8 cellular contexts compared by ENCODE assay signal in the genomic region with DNA sequence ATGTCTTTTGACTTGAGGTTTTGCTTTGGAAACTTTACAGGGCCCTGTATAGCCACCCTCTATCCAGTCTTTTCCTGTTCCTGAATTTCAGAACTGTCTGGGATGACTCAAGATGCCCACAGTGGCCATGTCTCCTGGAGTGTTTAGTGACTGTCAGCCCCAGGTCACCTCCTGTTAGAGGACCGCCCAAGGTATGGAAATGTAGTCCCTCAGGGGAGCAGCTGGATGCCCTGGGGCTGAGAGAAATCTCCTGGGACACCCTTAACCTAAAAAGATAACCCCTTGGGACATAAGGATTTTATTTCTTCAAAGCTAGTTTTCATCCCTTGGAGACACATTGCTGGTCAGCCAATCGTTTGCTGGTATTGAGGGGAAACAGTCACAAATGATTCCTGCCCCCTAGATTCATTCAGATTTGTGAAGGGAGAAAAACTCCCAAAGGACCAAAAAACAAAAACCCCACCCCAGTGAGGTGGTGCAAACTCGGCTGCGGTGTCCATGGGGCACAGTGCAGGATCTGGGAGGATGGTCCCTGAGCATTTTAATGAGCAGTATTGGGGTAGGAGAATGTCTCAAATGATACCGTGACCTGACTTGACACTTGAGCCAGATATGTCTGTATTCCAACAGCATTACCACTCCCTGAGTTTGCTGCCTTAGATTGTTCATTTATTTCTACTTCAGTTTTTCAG. TPM values are rescaled to one million over a fixed set of nuclear protein-coding genes. Genes with fewer than 3 reads are reported as not detected.
DNase-seq lines count a peak whose midpoint lies in the region; ATAC-seq and TF ChIP-seq lines count a peak whose summit lies in the region.

No MANE protein-coding gene starts in this region.

- WGBS in heart left ventricle, 4 donors: 69 to 75% (median 73%) methylated on average over 4 to 5 of the region's 5 CpGs

- peak overlapping the region; percentile 100 for H3K4me3 Mint-ChIP-seq in activated T-helper 17 cell treated with anti-CD3 and anti-CD28 coated beads, Interleukin-2, amount 50 U/mL, for 72 hours

- no peaks in the 10 kb centered on the region for H3K27me3 Mint-ChIP-seq in activated T-helper 17 cell treated with anti-CD3 and anti-CD28 coated beads, Interleukin-2, amount 50 U/mL, for 72 hours

- H3K4me1 Mint-ChIP-seq in activated T-helper 17 cell treated with anti-CD3 and anti-CD28 coated beads, Interleukin-2, amount 50 U/mL, for 72 hours: peaks cover 42% of the 10 kb centered on the region

- TF ChIP-seq POLR2A in heart left ventricle (IDR thresholded peaks at IDR 0.05): no peak

- intact Hi-C loops in heart left ventricle (cut with DNase I) (loop anchor here in 8 of 10 donors (10.0 kb wide), 5 partner anchors 160 to 890 kb away; partner anchors contain the start of genes ARMC5 (in 2 of the 8), RUSF1 (in 2 of the 8) and HSD3B7 (in 1 of the 8)), left cardiac atrium (cut with DNase I) (loop anchor here in 1 of 2 donors (10.0 kb wide), 2 partner anchors 160 to 370 kb away; partner anchors contain the start of gene RUSF1), upper lobe of right lung (cut with DNase I) (no loop called here)

- peak overlapping the region in 7 of 12 donors; percentile 5 to 98 (median 92) for H3K27ac ChIP-seq in heart left ventricle
- peak overlapping the region; percentile 95 for H3K27ac ChIP-seq in upper lobe of right lung

- H3K27me3 ChIP-seq in heart left ventricle (no peaks in the 10 kb centered on the region), upper lobe of right lung (no peaks in the 10 kb centered on the region)

- H3K36me3 Mint-ChIP-seq in activated T-helper 17 cell treated with anti-CD3 and anti-CD28 coated beads, Interleukin-2, amount 50 U/mL, for 72 hours (ENCODE audit: low read depth): peaks cover 71% of the 10 kb centered on the region

- H3K4me3 ChIP-seq in heart left ventricle: peak overlapping the region in 11 of 12 donors; percentile 72 to 100 (median 95)
- peak overlapping the region; percentile 98 for H3K4me3 ChIP-seq in upper lobe of right lung

- no peaks in the 10 kb centered on the region for H3K9me3 ChIP-seq in heart left ventricle
- no peaks in the 10 kb centered on the region for H3K9me3 ChIP-seq in upper lobe of right lung

- H3K4me1 ChIP-seq in heart left ventricle: peaks cover 4 to 74% (median 31%) of the 10 kb centered on the region in 12 donors
- H3K4me1 ChIP-seq in upper lobe of right lung: peaks cover 35% of the 10 kb centered on the region

- peaks cover 0 to 28% (median 0%) of the 10 kb centered on the region in 9 donors for H3K36me3 ChIP-seq in heart left ventricle
- H3K36me3 ChIP-seq in upper lobe of right lung: no peaks in the 10 kb centered on the region

- DNase-seq in heart left ventricle (no peak), left cardiac atrium (no peak), iris pigment epithelial cell (ENCODE audit: low read depth) (peak; percentile 41), upper lobe of right lung (no peak), SHP77 treated with DMSO at 0.1 percent for 48 hours (lab: John Stamatoyannopoulos, UW) (no peak), NCI-H345 (lab: John Stamatoyannopoulos, UW) (no peak), DMS53 treated with DMSO at 0.1 percent for 48 hours (lab: John Stamatoyannopoulos, UW; ENCODE audit: unreplicated experiment) (no peak)

- TF ChIP-seq CTCF in heart left ventricle (IDR thresholded peaks at IDR 0.05): no peak
- TF ChIP-seq CTCF in upper lobe of right lung (IDR thresholded peaks at IDR 0.05): no peak

- ATAC-seq in heart left ventricle (no peak), left cardiac atrium (no peak), upper lobe of right lung (no peak)
- peak; percentile 22 for ATAC-seq in activated T-helper 17 cell treated with anti-CD3 and anti-CD28 coated beads, Interleukin-2, amount 50 U/mL, for 72 hours (replicated peaks)

- peak overlapping the region; percentile 100 for H3K27ac Mint-ChIP-seq in activated T-helper 17 cell treated with anti-CD3 and anti-CD28 coated beads, Interleukin-2, amount 50 U/mL, for 72 hours

- no peaks in the 10 kb centered on the region for H3K9me3 Mint-ChIP-seq in activated T-helper 17 cell treated with anti-CD3 and anti-CD28 coated beads, Interleukin-2, amount 50 U/mL, for 72 hours

RNA-seq across cellular contexts. Expression of gene ZNF267, which starts 1.7 kb away (rescaled TPM):
- total RNA-seq in heart left ventricle (10 to 100 TPM in 2 of 9 donors, 1 to 10 TPM in 7; 3.1 to 22.6 (median 5.3) TPM), left cardiac atrium (1 to 10 TPM; 8.4 to 8.5 TPM), upper lobe of right lung (17.0 TPM)
- polyA plus RNA-seq in heart left ventricle: 1 to 10 TPM; 1.6 to 5.9 TPM
- 100 to 1,000 TPM in 1 of 2 donors, 10 to 100 TPM in 1; 73.8 to 168 TPM for total RNA-seq in activated T-helper 17 cell treated with anti-CD3 and anti-CD28 coated beads, Interleukin-2, amount 50 U/mL, for 72 hours
